In genomic region chr3:126256256-126256655, GRCh38 we compare ENCODE assay signal across 22 cellular contexts.
"Had no signal": no experiment of that assay in that cellular context is flagged by ENCODE, and none has a peak within 500 bp of the region (broad histone marks: within the 10 kb centered on the region; RNA-seq: fewer than 3 reads in every experiment).

No MANE protein-coding gene starts in this region.

- H3K36me3 ChIP-seq: heart right ventricle, left lung, neutrophil, pancreas, right atrium auricular region, thyroid gland had no signal

- H3K27ac ChIP-seq: heart right ventricle, left lung, neutrophil, pancreas, psoas muscle, right atrium auricular region, thyroid gland had no signal

- H3K4me3 ChIP-seq: heart right ventricle, left lung, lung, pancreas, psoas muscle, right atrium auricular region, thyroid gland had no signal

- H3K9me3 Mint-ChIP-seq: activated B cell treated with CpG ODN at 0.5 μM for 24 hours; activated naive CD4-positive, alpha-beta T cell treated with anti-CD3 and anti-CD28 coated beads for 36 hours; mesothelial cell of epicardium; natural killer cell; stimulated activated naive CD8-positive, alpha-beta T cell treated with anti-CD3 and anti-CD28 coated beads, Interleukin-15, Interleukin-2, amounts not matched to agents 100 ng/mL and 50 ng/mL, for 24 hours; T-helper 1 cell treated with Interleukin-12 subunit alpha and Interleukin-12 subunit beta and Interleukin-4 antibody, amounts not matched to agents 30 μg/mL and 1 μg/mL, for 36 hours had no signal

- H3K4me1 ChIP-seq: pancreas, thyroid gland had no signal

- H3K4me1 Mint-ChIP-seq: activated B cell treated with CpG ODN at 0.5 μM for 24 hours had no signal

- ATAC-seq: heart right ventricle, left lung, natural killer cell, pancreas, psoas muscle had no signal

- DNase-seq: activated B cell treated with CpG ODN at 0.5 μM for 24 hours; activated CD4-positive, alpha-beta T cell treated with anti-CD3 and anti-CD28 coated beads for 4 hours; activated CD4-positive, alpha-beta T cell treated with anti-CD3 and anti-CD28 coated beads, Interleukin-2, amount 50 U/mL, for 48 hours; activated naive CD4-positive, alpha-beta T cell treated with anti-CD3 and anti-CD28 coated beads for 36 hours; activated T-cell treated with anti-CD3 and anti-CD28 coated beads, Interleukin-2, amount 50 U/mL, for 48 hours; amygdala; heart right ventricle; kidney; left lung; natural killer cell; pancreas; psoas muscle; stimulated activated CD4-positive, alpha-beta T cell treated with anti-CD3 and anti-CD28 coated beads, Interleukin-4, amount 100 ng/mL, for 4 hours; substantia nigra; T1000; thyroid gland had no signal

- H3K36me3 Mint-ChIP-seq: mesothelial cell of epicardium, natural killer cell had no signal

- H3K27ac Mint-ChIP-seq: activated B cell treated with CpG ODN at 0.5 μM for 24 hours; activated naive CD4-positive, alpha-beta T cell treated with anti-CD3 and anti-CD28 coated beads for 36 hours; mesothelial cell of epicardium; natural killer cell; stimulated activated naive CD8-positive, alpha-beta T cell treated with anti-CD3 and anti-CD28 coated beads, Interleukin-15, Interleukin-2, amounts not matched to agents 100 ng/mL and 50 ng/mL, for 24 hours; T-helper 1 cell treated with Interleukin-12 subunit alpha and Interleukin-12 subunit beta and Interleukin-4 antibody, amounts not matched to agents 30 μg/mL and 1 μg/mL, for 36 hours had no signal

- H3K27me3 Mint-ChIP-seq: stimulated activated naive CD8-positive, alpha-beta T cell treated with anti-CD3 and anti-CD28 coated beads, Interleukin-15, Interleukin-2, amounts not matched to agents 100 ng/mL and 50 ng/mL, for 24 hours had no signal

- H3K4me3 Mint-ChIP-seq: activated B cell treated with CpG ODN at 0.5 μM for 24 hours; activated naive CD4-positive, alpha-beta T cell treated with anti-CD3 and anti-CD28 coated beads for 36 hours; mesothelial cell of epicardium; natural killer cell; stimulated activated naive CD8-positive, alpha-beta T cell treated with anti-CD3 and anti-CD28 coated beads, Interleukin-15, Interleukin-2, amounts not matched to agents 100 ng/mL and 50 ng/mL, for 24 hours; T-helper 1 cell treated with Interleukin-12 subunit alpha and Interleukin-12 subunit beta and Interleukin-4 antibody, amounts not matched to agents 30 μg/mL and 1 μg/mL, for 36 hours had no signal

- H3K27me3 ChIP-seq: heart right ventricle, left lung, pancreas, right atrium auricular region, thyroid gland had no signal

- H3K9me3 ChIP-seq: heart right ventricle, left lung, neutrophil, pancreas, psoas muscle, right atrium auricular region, thyroid gland had no signal
